ENCODE assay signal across 12 cellular contexts in the genomic region with DNA sequence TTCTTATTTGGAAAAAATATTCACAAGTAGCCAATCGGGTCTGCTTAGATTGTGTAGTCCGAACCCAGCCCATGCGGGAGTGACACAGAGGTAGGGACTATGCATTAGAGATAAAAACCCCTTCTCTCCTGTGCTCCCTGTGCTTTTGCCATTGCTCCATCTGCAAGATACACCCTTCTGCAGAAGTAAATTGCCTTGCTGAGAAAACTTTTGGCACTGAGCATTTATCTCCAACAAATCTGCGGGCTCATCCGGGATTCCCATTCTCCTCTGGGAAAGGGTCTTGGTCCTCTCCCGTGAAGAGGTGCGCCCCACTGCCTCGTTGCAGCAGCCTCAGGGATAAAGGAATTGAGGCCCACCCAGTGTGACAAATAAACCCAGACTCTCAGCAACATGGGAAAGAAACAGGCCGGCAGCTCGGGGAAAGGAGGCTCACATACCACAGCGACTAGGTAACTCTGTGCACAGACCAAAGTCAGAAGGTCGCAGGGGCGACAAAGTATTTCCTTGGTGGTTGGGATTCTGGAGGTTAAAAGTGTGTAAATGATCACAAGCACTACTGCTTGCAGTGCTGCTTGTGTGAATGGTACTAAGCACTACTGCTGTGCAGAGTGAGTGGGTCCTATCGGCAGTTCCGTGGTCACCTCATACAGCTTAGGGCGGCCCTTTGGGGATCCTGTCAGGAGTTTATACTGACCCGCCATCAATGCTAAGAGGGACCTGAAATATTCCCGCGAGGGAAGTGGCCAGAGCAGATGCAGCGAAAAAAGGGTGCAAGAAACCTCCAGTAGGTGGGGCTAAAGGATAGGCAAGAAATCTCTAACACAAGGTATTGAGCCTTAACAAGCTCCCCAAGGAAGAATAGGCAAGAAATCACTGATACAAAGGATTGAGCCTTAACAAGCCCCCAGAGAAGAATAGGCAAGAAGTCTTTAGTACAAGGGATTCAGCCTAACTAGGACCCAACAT. TPM values are rescaled to one million over a fixed set of nuclear protein-coding genes. Genes with fewer than 3 reads are reported as not detected.
A peak's percentile ranks its signal among the peaks of the same experiment; 100 is the strongest.
DNase-seq lines count a peak whose midpoint lies in the region; ATAC-seq and TF ChIP-seq lines count a peak whose summit lies in the region.
"Had no signal": no experiment of that assay in that cellular context is flagged by ENCODE, and none has a peak within 500 bp of the region (broad histone marks: within the 10 kb centered on the region; RNA-seq: fewer than 3 reads in every experiment).

No MANE protein-coding gene starts in this region.

- H3K4me3 Mint-ChIP-seq in natural killer cell (no peak overlapping the region), endothelial cell (ENCODE audit: unreplicated experiment) (peak overlapping the region; percentile 32), type B pancreatic cell (no peak overlapping the region)
- no peak overlapping the region for H3K4me3 Mint-ChIP-seq in natural killer cell treated with Interleukin-12 subunit alpha and Interleukin-12 subunit beta and Interleukin-15 and Interleukin-18, amount 100 ng/mL, for 72 hours
- H3K4me3 Mint-ChIP-seq in stimulated activated effector memory CD8-positive, alpha-beta T cell treated with anti-CD3 and anti-CD28 coated beads, Interleukin-12 subunit alpha, Interleukin-12 subunit beta, amount 100 ng/mL, for 72 hours: no peak overlapping the region
- H3K4me3 Mint-ChIP-seq: mesothelial cell of epicardium had no signal

- H3K9me3 ChIP-seq in OCI-LY3 (ENCODE audit: insufficient read depth, low read length): peaks cover 34% of the 10 kb centered on the region
- H3K9me3 ChIP-seq in effector memory CD4-positive, alpha-beta T cell (ENCODE audit: control insufficient read depth, low read length): peaks cover 27% of the 10 kb centered on the region

- no peak overlapping the region for H3K4me3 ChIP-seq in OCI-LY3 (ENCODE audit: low read length)
- H3K4me3 ChIP-seq in effector memory CD4-positive, alpha-beta T cell (ENCODE audit: insufficient read depth, low read depth, low read length, poor library complexity, severe bottlenecking): no peak overlapping the region

- no peaks in the 10 kb centered on the region for H3K27me3 Mint-ChIP-seq in natural killer cell (ENCODE audit: low read depth in 2 of 2)
- no peaks in the 10 kb centered on the region for H3K27me3 Mint-ChIP-seq in natural killer cell treated with Interleukin-12 subunit alpha and Interleukin-12 subunit beta and Interleukin-15 and Interleukin-18, amount 100 ng/mL, for 72 hours
- peaks cover 10% of the 10 kb centered on the region for H3K27me3 Mint-ChIP-seq in endothelial cell (ENCODE audit: unreplicated experiment)
- H3K27me3 Mint-ChIP-seq in type B pancreatic cell: no peaks in the 10 kb centered on the region

- TF ChIP-seq CTCF in natural killer cell (IDR thresholded peaks at IDR 0.05) (peak; percentile 13), OCI-LY3 (IDR thresholded peaks at IDR 0.05; ENCODE audit: low read depth, low read length) (peak; percentile 19; the same call in 1 of the 2 replicates), endothelial cell (IDR thresholded peaks at IDR 0.05; ENCODE audit: unreplicated experiment) (no peak), type B pancreatic cell (conservative IDR thresholded peaks at IDR 0.05) (peak; percentile 42)

- H3K4me1 Mint-ChIP-seq in natural killer cell (peaks cover 41 to 44% of the 10 kb centered on the region in 2 donors), endothelial cell (ENCODE audit: unreplicated experiment) (peaks cover 3% of the 10 kb centered on the region), type B pancreatic cell (ENCODE audit: unreplicated experiment) (no peaks in the 10 kb centered on the region)
- peaks cover 33 to 37% of the 10 kb centered on the region in 2 donors for H3K4me1 Mint-ChIP-seq in natural killer cell treated with Interleukin-12 subunit alpha and Interleukin-12 subunit beta and Interleukin-15 and Interleukin-18, amount 100 ng/mL, for 72 hours (ENCODE audit: low read depth in 2 of 2)
- H3K4me1 Mint-ChIP-seq in stimulated activated effector memory CD8-positive, alpha-beta T cell treated with anti-CD3 and anti-CD28 coated beads, Interleukin-12 subunit alpha, Interleukin-12 subunit beta, amount 100 ng/mL, for 72 hours: peaks cover 17% of the 10 kb centered on the region

- H3K4me1 ChIP-seq in OCI-LY3 (ENCODE audit: low read length): no peaks in the 10 kb centered on the region
- H3K4me1 ChIP-seq in effector memory CD4-positive, alpha-beta T cell (ENCODE audit: control insufficient read depth, insufficient read depth, low read length, poor library complexity, severe bottlenecking): peaks cover 3% of the 10 kb centered on the region

- DNase-seq in natural killer cell (no peak), endothelial cell (ENCODE audit: low spot score) (no peak), type B pancreatic cell (ENCODE audit: extremely low spot score, unreplicated experiment) (no peak)
- no peak for DNase-seq in natural killer cell treated with Interleukin-12 subunit alpha and Interleukin-12 subunit beta and Interleukin-15 and Interleukin-18, amount 100 ng/mL, for 72 hours (ENCODE audit: low spot score)
- no peak for DNase-seq in stimulated activated effector memory CD8-positive, alpha-beta T cell treated with anti-CD3 and anti-CD28 coated beads, Interleukin-12 subunit alpha, Interleukin-12 subunit beta, amount 100 ng/mL, for 72 hours (ENCODE audit: low spot score in 2 of 2)
- DNase-seq in effector memory CD4-positive, alpha-beta T cell: no peak
- DNase-seq: aorta, NCI-H1417 treated with DMSO at 0.1 percent for 48 hours had no signal

- H3K27ac Mint-ChIP-seq in natural killer cell: peak overlapping the region in 1 of 2 donors; percentile 2
- H3K27ac Mint-ChIP-seq in natural killer cell treated with Interleukin-12 subunit alpha and Interleukin-12 subunit beta and Interleukin-15 and Interleukin-18, amount 100 ng/mL, for 72 hours: no peak overlapping the region
- H3K27ac Mint-ChIP-seq in endothelial cell (ENCODE audit: unreplicated experiment): no peak overlapping the region
- no peak overlapping the region for H3K27ac Mint-ChIP-seq in type B pancreatic cell
- no peak overlapping the region for H3K27ac Mint-ChIP-seq in stimulated activated effector memory CD8-positive, alpha-beta T cell treated with anti-CD3 and anti-CD28 coated beads, Interleukin-12 subunit alpha, Interleukin-12 subunit beta, amount 100 ng/mL, for 72 hours
- H3K27ac Mint-ChIP-seq: mesothelial cell of epicardium had no signal

- H3K9ac ChIP-seq in OCI-LY3 (ENCODE audit: low read length): no peak overlapping the region
- H3K9ac ChIP-seq: BLaER1 treated with 17β-estradiol and CSF1 and Interleukin-3, amounts not matched to agents 10 nM and 100 nM had no signal

- H3K27me3 ChIP-seq in OCI-LY3 (ENCODE audit: low read depth, low read length): no peaks in the 10 kb centered on the region
- H3K27me3 ChIP-seq in effector memory CD4-positive, alpha-beta T cell (replicated peaks; ENCODE audit: control insufficient read depth, insufficient read depth, low read length, poor library complexity, severe bottlenecking): no peaks in the 10 kb centered on the region
- H3K27me3 ChIP-seq: BLaER1 treated with 17β-estradiol and CSF1 and Interleukin-3, amounts not matched to agents 10 nM and 100 nM had no signal

- no peak overlapping the region for H2AFZ ChIP-seq in OCI-LY3 (ENCODE audit: low read depth, low read length)

- ATAC-seq in natural killer cell (peak in 1 of 3 donors; percentile 18), HG02763 (IDR thresholded peaks at IDR 0.05; ENCODE audit: unreplicated experiment) (no peak)
- ATAC-seq in natural killer cell treated with Interleukin-12 subunit alpha and Interleukin-12 subunit beta and Interleukin-15 and Interleukin-18, amount 100 ng/mL, for 72 hours: no peak
- ATAC-seq in stimulated activated effector memory CD8-positive, alpha-beta T cell treated with anti-CD3 and anti-CD28 coated beads, Interleukin-12 subunit alpha, Interleukin-12 subunit beta, amount 100 ng/mL, for 72 hours: no peak

- H3K36me3 Mint-ChIP-seq in natural killer cell: peaks cover 14% of the 10 kb centered on the region
- peaks cover 34% of the 10 kb centered on the region for H3K36me3 Mint-ChIP-seq in natural killer cell treated with Interleukin-12 subunit alpha and Interleukin-12 subunit beta and Interleukin-15 and Interleukin-18, amount 100 ng/mL, for 72 hours
- peaks cover 43% of the 10 kb centered on the region for H3K36me3 Mint-ChIP-seq in endothelial cell (ENCODE audit: low read depth, unreplicated experiment)
- H3K36me3 Mint-ChIP-seq in type B pancreatic cell: peaks cover 62% of the 10 kb centered on the region
- H3K36me3 Mint-ChIP-seq in stimulated activated effector memory CD8-positive, alpha-beta T cell treated with anti-CD3 and anti-CD28 coated beads, Interleukin-12 subunit alpha, Interleukin-12 subunit beta, amount 100 ng/mL, for 72 hours: peaks cover 6% of the 10 kb centered on the region

- H3K9me3 Mint-ChIP-seq in natural killer cell (peaks cover 7 to 11% of the 10 kb centered on the region in 2 donors), endothelial cell (ENCODE audit: unreplicated experiment) (peaks cover 12% of the 10 kb centered on the region), type B pancreatic cell (peaks cover 34% of the 10 kb centered on the region)
- peaks cover 23% of the 10 kb centered on the region for H3K9me3 Mint-ChIP-seq in natural killer cell treated with Interleukin-12 subunit alpha and Interleukin-12 subunit beta and Interleukin-15 and Interleukin-18, amount 100 ng/mL, for 72 hours
- peaks cover 26% of the 10 kb centered on the region for H3K9me3 Mint-ChIP-seq in stimulated activated effector memory CD8-positive, alpha-beta T cell treated with anti-CD3 and anti-CD28 coated beads, Interleukin-12 subunit alpha, Interleukin-12 subunit beta, amount 100 ng/mL, for 72 hours

- no peak overlapping the region for H3K4me2 ChIP-seq in OCI-LY3 (ENCODE audit: low read length)
- H3K4me2 ChIP-seq: BLaER1 treated with 17β-estradiol and CSF1 and Interleukin-3, amounts not matched to agents 10 nM and 100 nM had no signal

- H3K27ac ChIP-seq in OCI-LY3 (ENCODE audit: low read length): no peak overlapping the region
- H3K27ac ChIP-seq in effector memory CD4-positive, alpha-beta T cell (ENCODE audit: insufficient read depth, low read length, poor library complexity, severe bottlenecking): no peak overlapping the region
- H3K27ac ChIP-seq: BLaER1 treated with 17β-estradiol and CSF1 and Interleukin-3, amounts not matched to agents 10 nM and 100 nM had no signal

- peaks cover 86% of the 10 kb centered on the region for H3K79me2 ChIP-seq in OCI-LY3 (ENCODE audit: low read length)

- intact Hi-C loops in natural killer cell (cut with micrococcal nuclease): no loop called here

- peaks cover 9% of the 10 kb centered on the region for H4K20me1 ChIP-seq in OCI-LY3 (ENCODE audit: insufficient read depth, low read length)

- H3K36me3 ChIP-seq in OCI-LY3 (replicated peaks; ENCODE audit: low read depth, low read length): peaks cover 69% of the 10 kb centered on the region
- no peaks in the 10 kb centered on the region for H3K36me3 ChIP-seq in effector memory CD4-positive, alpha-beta T cell (ENCODE audit: control insufficient read depth, insufficient read depth, low read length)

RNA-seq across cellular contexts. Expression of gene GSK3B, which starts 54.3 kb away (rescaled TPM):
- total RNA-seq in natural killer cell (10 to 100 TPM; 61.3 to 67.0 (median 62.7) TPM), endothelial cell (ENCODE audit: unreplicated experiment) (78.6 TPM), type B pancreatic cell (ENCODE audit: low replicate concordance) (60.5 and 62.9 TPM in 2 replicates)
- total RNA-seq in natural killer cell treated with Interleukin-12 subunit alpha and Interleukin-12 subunit beta and Interleukin-15 and Interleukin-18, amount 100 ng/mL, for 72 hours: 10 to 100 TPM; 43.9 to 44.3 TPM
